In the genomic region with DNA sequence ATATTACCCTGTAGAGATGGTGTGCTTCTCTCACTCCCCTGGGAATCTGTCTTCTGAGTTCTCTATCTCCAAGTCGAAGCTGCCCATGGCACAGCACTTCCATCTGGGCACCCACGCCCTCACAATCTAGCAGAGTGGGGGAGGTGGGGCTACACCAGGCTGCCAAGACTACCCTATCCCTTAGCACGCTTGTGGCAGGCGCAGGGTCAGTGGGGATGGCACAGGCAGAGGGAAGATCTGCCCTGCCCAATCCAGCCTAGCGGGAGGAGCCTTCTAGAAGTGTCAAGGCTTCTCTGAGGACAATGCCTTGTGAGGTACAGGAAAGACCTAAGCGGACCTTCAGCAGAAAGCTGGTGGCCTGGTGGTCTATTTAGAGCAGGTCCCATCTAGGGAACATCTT, we compare ENCODE assay signal across 20 cellular contexts. TPM values are rescaled to one million over a fixed set of nuclear protein-coding genes. Genes with fewer than 3 reads are reported as not detected.
DNase-seq lines count a peak whose midpoint lies in the region; ATAC-seq and TF ChIP-seq lines count a peak whose summit lies in the region.
"Had no signal": no experiment of that assay in that cellular context is flagged by ENCODE, and none has a peak within 500 bp of the region (broad histone marks: within the 10 kb centered on the region; RNA-seq: fewer than 3 reads in every experiment).

No MANE protein-coding gene starts in this region.

- ATAC-seq in activated T-helper 17 cell treated with anti-CD3 and anti-CD28 coated beads, Interleukin-2, amount 50 U/mL, for 72 hours (replicated peaks) = no peak
- ATAC-seq: HepG2 had no signal

- no peak overlapping the region for H3K4me2 ChIP-seq in mesendoderm (ENCODE audit: low read length)
- H3K4me2 ChIP-seq: KMS-11 had no signal

- no peak for TF ChIP-seq EP300 in transverse colon (IDR thresholded peaks at IDR 0.05; ENCODE audit: low read depth)

- H3K79me2 ChIP-seq in mesendoderm (ENCODE audit: control insufficient read depth, insufficient read depth, low read length) = no peaks in the 10 kb centered on the region

- no peak overlapping the region for H3K4ac ChIP-seq in mesendoderm (ENCODE audit: low read depth, low read length)

- H3K4me1 Mint-ChIP-seq in activated T-cell treated with anti-CD3 and anti-CD28 coated beads, Interleukin-2, amount 50 U/mL, for 24 hours (ENCODE audit: low read depth) = peaks cover 15% of the 10 kb centered on the region
- no peaks in the 10 kb centered on the region for H3K4me1 Mint-ChIP-seq in activated T-helper 17 cell treated with anti-CD3 and anti-CD28 coated beads, Interleukin-2, amount 50 U/mL, for 72 hours

- POLR2A ChIA-PET in HEK293T (lab: Yijun Ruan, JAX) = no interaction called here

- in situ Hi-C loops in transverse colon (cut with MboI; ENCODE audit: low pct_ligation_motif_present in 1 of 4, low pct_unique_long_range_greater_than_20kb in 1 of 4, low sequenced_read_pairs in 3 of 4) = no loop called here

- H3K27me3 ChIP-seq in mesendoderm (ENCODE audit: insufficient read depth, low read length, poor library complexity) = no peaks in the 10 kb centered on the region
- no peaks in the 10 kb centered on the region for H3K27me3 ChIP-seq in transverse colon

- H3K18ac ChIP-seq in mesendoderm (ENCODE audit: low read length) = no peak overlapping the region

- peak overlapping the region; percentile 57 for H3K27ac Mint-ChIP-seq in activated T-cell treated with anti-CD3 and anti-CD28 coated beads, Interleukin-2, amount 50 U/mL, for 24 hours
- peak overlapping the region; percentile 51 for H3K27ac Mint-ChIP-seq in activated T-helper 17 cell treated with anti-CD3 and anti-CD28 coated beads, Interleukin-2, amount 50 U/mL, for 72 hours

- peak overlapping the region; percentile 6 for H3K56ac ChIP-seq in mesendoderm (ENCODE audit: low read length)

- H3K4me3 Mint-ChIP-seq in activated T-cell treated with anti-CD3 and anti-CD28 coated beads, Interleukin-2, amount 50 U/mL, for 24 hours = no peak overlapping the region
- no peak overlapping the region for H3K4me3 Mint-ChIP-seq in activated T-helper 17 cell treated with anti-CD3 and anti-CD28 coated beads, Interleukin-2, amount 50 U/mL, for 72 hours

- no peak overlapping the region for H4K8ac ChIP-seq in mesendoderm (ENCODE audit: low read depth, low read length)

- TF ChIP-seq CTCF in transverse colon (IDR thresholded peaks at IDR 0.05) = no peak

- peaks cover 2% of the 10 kb centered on the region for H3K79me1 ChIP-seq in mesendoderm (ENCODE audit: low read length)

- no peak overlapping the region for H4K5ac ChIP-seq in mesendoderm (ENCODE audit: low read length)

- CTCF ChIA-PET in HEK293T (lab: Yijun Ruan, JAX) = no interaction called here

- H2BK5ac ChIP-seq in mesendoderm (ENCODE audit: low read length) = no peak overlapping the region

- intact Hi-C loops in transverse colon (cut with DNase I; ENCODE audit: low total_unique reads) = no loop called here

- H3K9ac ChIP-seq in mesendoderm (ENCODE audit: low read length) = no peak overlapping the region
- H3K9ac ChIP-seq: KMS-11 had no signal

- no peak overlapping the region for H2AK5ac ChIP-seq in mesendoderm (ENCODE audit: low read length)

- H3K23ac ChIP-seq in mesendoderm (ENCODE audit: low read length) = no peak overlapping the region

- no peak for TF ChIP-seq POLR2A in transverse colon (IDR thresholded peaks at IDR 0.05)

- no peaks in the 10 kb centered on the region for H3K27me3 Mint-ChIP-seq in activated T-cell treated with anti-CD3 and anti-CD28 coated beads, Interleukin-2, amount 50 U/mL, for 24 hours
- H3K27me3 Mint-ChIP-seq in activated T-helper 17 cell treated with anti-CD3 and anti-CD28 coated beads, Interleukin-2, amount 50 U/mL, for 72 hours = no peaks in the 10 kb centered on the region

- DNase-seq in activated T-cell treated with anti-CD3 and anti-CD28 coated beads, Interleukin-2, amount 50 U/mL, for 24 hours = no peak
- no peak for DNase-seq in activated T-cell treated with anti-CD3 and anti-CD28 coated beads, Interleukin-2, amount 50 U/mL, for 48 hours
- DNase-seq in mesendoderm (no peak), transverse colon (peak; percentile 37), HEK293T (ENCODE audit: extremely low spot score) (no peak), KG1 (lab: John Stamatoyannopoulos, UW) (no peak)
- DNase-seq in activated CD8-positive, alpha-beta memory T cell treated with anti-CD3 and anti-CD28 coated beads, Interleukin-2, amount 50 U/mL, for 4 hours = no peak
- DNase-seq: COR-L47, DMS153, GDM1, NCI-H1417 treated with DMSO at 0.1 percent for 48 hours, NCI-H187 treated with DMSO at 0.1 percent for 48 hours, NCI-H2227 treated with DMSO at 0.1 percent for 48 hours, NCI-H774, OCI-M1, SHP77 had no signal

- no peaks in the 10 kb centered on the region for H3K9me3 ChIP-seq in transverse colon

- no peak overlapping the region for H2BK15ac ChIP-seq in mesendoderm (replicated peaks; ENCODE audit: low read depth)

- H3K4me1 ChIP-seq in mesendoderm (ENCODE audit: control insufficient read depth, low read depth, low read length) (peaks cover 4% of the 10 kb centered on the region), transverse colon (peaks cover 7 to 86% (median 56%) of the 10 kb centered on the region in 4 donors)

- H3K27ac ChIP-seq in mesendoderm (ENCODE audit: low read depth, low read length) (no peak overlapping the region), transverse colon (peak overlapping the region; percentile 79 to 91 (median 88))
- H3K27ac ChIP-seq: 22Rv1, KMS-11 had no signal

- H3K36me3 Mint-ChIP-seq in activated T-cell treated with anti-CD3 and anti-CD28 coated beads, Interleukin-2, amount 50 U/mL, for 24 hours (ENCODE audit: low read depth) = peaks cover 16% of the 10 kb centered on the region
- no peaks in the 10 kb centered on the region for H3K36me3 Mint-ChIP-seq in activated T-helper 17 cell treated with anti-CD3 and anti-CD28 coated beads, Interleukin-2, amount 50 U/mL, for 72 hours (ENCODE audit: low read depth)

- no peaks in the 10 kb centered on the region for H3K36me3 ChIP-seq in mesendoderm (ENCODE audit: control insufficient read depth, insufficient read depth, low read length)
- H3K36me3 ChIP-seq in transverse colon = no peaks in the 10 kb centered on the region

- H3K4me3 ChIP-seq in mesendoderm (ENCODE audit: low read length) (no peak overlapping the region), transverse colon (no peak overlapping the region)

- H3K9me3 Mint-ChIP-seq in activated T-cell treated with anti-CD3 and anti-CD28 coated beads, Interleukin-2, amount 50 U/mL, for 24 hours = no peaks in the 10 kb centered on the region
- no peaks in the 10 kb centered on the region for H3K9me3 Mint-ChIP-seq in activated T-helper 17 cell treated with anti-CD3 and anti-CD28 coated beads, Interleukin-2, amount 50 U/mL, for 72 hours

- no peak overlapping the region for H2BK120ac ChIP-seq in mesendoderm (ENCODE audit: low read depth, low read length)

- WGBS in mesendoderm (ENCODE audit: extremely low coverage, insufficient coverage, low lambda C conversion rate) = no CpG with 5 or more reads among the region's 6 CpGs
- WGBS in transverse colon (ENCODE audit: low coverage in 1 of 2), 2 donors = 78 to 90% methylated on average over 2 to 6 of the region's 6 CpGs

TF ChIP-seq in HEK293T, 16 proteins besides CTCF, POLR2A, EP300 and RAD21:
- TF ChIP-seq FOXM1 (IDR thresholded peaks at IDR 0.05; ENCODE audit: borderline replicate concordance) (no peak), LEF1 (IDR thresholded peaks at IDR 0.05; ENCODE audit: borderline replicate concordance) (no peak), PKNOX1 (IDR thresholded peaks at IDR 0.05) (no peak), BHLHE40 (IDR thresholded peaks at IDR 0.05; ENCODE audit: borderline replicate concordance) (no peak), SP1 (IDR thresholded peaks at IDR 0.05) (no peak), TARDBP (IDR thresholded peaks at IDR 0.05) (no peak), CTBP1 (IDR thresholded peaks at IDR 0.05; ENCODE audit: borderline replicate concordance) (no peak), ZNF384 (IDR thresholded peaks at IDR 0.05) (no peak), L3MBTL2 (conservative IDR thresholded peaks at IDR 0.05) (no peak), FOXK2 (IDR thresholded peaks at IDR 0.05) (no peak), SUZ12 (IDR thresholded peaks at IDR 0.05) (no peak)

RNA-seq across cellular contexts. Expression of gene DMAP1, which starts 49.1 kb away (rescaled TPM):
- total RNA-seq in activated T-helper 17 cell treated with anti-CD3 and anti-CD28 coated beads, Interleukin-2, amount 50 U/mL, for 72 hours = 10 to 100 TPM; 41.1 to 41.4 TPM
- 28.4 TPM for polyA plus RNA-seq in mesendoderm (2013, experiment 1 of 2)
- polyA plus RNA-seq in mesendoderm (2013, experiment 2 of 2) = 27.4 TPM
- total RNA-seq in transverse colon = 100 to 1,000 TPM in 2 of 4 donors, 10 to 100 TPM in 2; 57.8 to 130 (median 93.6) TPM
